17 cellular contexts compared by ENCODE assay signal in the genomic region with DNA sequence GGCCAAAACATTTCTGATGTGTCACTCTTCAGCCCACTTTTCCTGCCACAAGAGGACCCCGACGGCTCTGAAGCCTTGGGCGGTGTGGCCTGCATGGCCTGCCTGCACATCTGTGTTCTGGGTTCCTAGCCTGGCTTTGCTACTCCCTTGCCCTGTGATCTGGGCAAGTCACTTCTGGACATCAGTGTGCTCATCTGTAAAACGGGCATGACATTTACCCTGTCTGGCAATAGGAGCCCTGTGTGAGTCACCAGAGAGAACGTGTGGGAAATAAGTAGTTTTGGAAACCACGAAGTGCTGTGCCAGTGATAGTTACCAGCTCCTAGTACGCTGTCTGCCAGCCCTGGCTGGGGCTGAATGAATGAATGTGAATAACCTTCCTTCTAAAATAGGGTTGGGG.
A peak's percentile ranks its signal among the peaks of the same experiment; 100 is the strongest.
DNase-seq lines count a peak whose midpoint lies in the region; ATAC-seq and TF ChIP-seq lines count a peak whose summit lies in the region.
"Had no signal": no experiment of that assay in that cellular context is flagged by ENCODE, and none has a peak within 500 bp of the region (broad histone marks: within the 10 kb centered on the region; RNA-seq: fewer than 3 reads in every experiment).

No MANE protein-coding gene starts in this region.

- peak overlapping the region; percentile 14 for H3K27ac ChIP-seq in fibroblast of lung (ENCODE audit: insufficient read depth, low read length)
- H3K27ac ChIP-seq in smooth muscle cell (ENCODE audit: low read depth): peak overlapping the region; percentile 87
- H3K27ac ChIP-seq: colonic mucosa, gastrocnemius medialis, vagina had no signal

- H2AFZ ChIP-seq in fibroblast of lung (ENCODE audit: low read length): no peak overlapping the region
- no peak overlapping the region for H2AFZ ChIP-seq in smooth muscle cell (ENCODE audit: low read depth)

- peaks cover 61% of the 10 kb centered on the region for H3K4me1 Mint-ChIP-seq in activated naive CD8-positive, alpha-beta T cell treated with anti-CD3 and anti-CD28 coated beads, Interleukin-2, amount 10 ng/mL, durations not matched to agents 7 days and 5 days
- H3K4me1 Mint-ChIP-seq in activated naive CD8-positive, alpha-beta T cell treated with anti-CD3 and anti-CD28 coated beads for 36 hours: peaks cover 17% of the 10 kb centered on the region
- H3K4me1 Mint-ChIP-seq: stimulated activated naive B cell treated with anti-CD40 and anti-IgM and Interleukin-4, amounts not matched to agents 10 μg/mL and 1 μg/mL and 100 μg/mL, for 72 hours had no signal

- H3K9ac ChIP-seq in fibroblast of lung (ENCODE audit: insufficient read depth, low read length): no peak overlapping the region
- no peak overlapping the region for H3K9ac ChIP-seq in smooth muscle cell (ENCODE audit: low read depth)

- no peaks in the 10 kb centered on the region for H3F3A ChIP-seq in smooth muscle cell (ENCODE audit: low read depth)

- peak overlapping the region; percentile 91 for H3K27ac Mint-ChIP-seq in activated naive CD8-positive, alpha-beta T cell treated with anti-CD3 and anti-CD28 coated beads, Interleukin-2, amount 10 ng/mL, durations not matched to agents 7 days and 5 days
- H3K27ac Mint-ChIP-seq in activated naive CD8-positive, alpha-beta T cell treated with anti-CD3 and anti-CD28 coated beads for 36 hours: no peak overlapping the region
- H3K27ac Mint-ChIP-seq: stimulated activated naive B cell treated with anti-CD40 and anti-IgM and Interleukin-4, amounts not matched to agents 10 μg/mL and 1 μg/mL and 100 μg/mL, for 72 hours had no signal

- H3K36me3 ChIP-seq in fibroblast of lung (ENCODE audit: control insufficient read depth, insufficient read depth, low read length) (no peaks in the 10 kb centered on the region), smooth muscle cell (ENCODE audit: low read depth) (no peaks in the 10 kb centered on the region)
- H3K36me3 ChIP-seq: colonic mucosa, gastrocnemius medialis, vagina had no signal

- no peak for DNase-seq in activated naive CD8-positive, alpha-beta T cell treated with anti-CD3 and anti-CD28 coated beads, Interleukin-2, amount 10 ng/mL, durations not matched to agents 7 days and 5 days
- DNase-seq in activated naive CD8-positive, alpha-beta T cell treated with anti-CD3 and anti-CD28 coated beads for 36 hours: no peak
- DNase-seq in SW480 (ENCODE audit: low spot score) (peak; percentile 51), fibroblast of lung (ENCODE audit: low read depth in 2 of 2) (peak; percentile 58 to 65), smooth muscle cell (lab: John Stamatoyannopoulos, UW; ENCODE audit: unreplicated experiment) (no peak), NCI-H510A (lab: John Stamatoyannopoulos, UW) (no peak)
- DNase-seq: activated naive CD4-positive, alpha-beta T cell treated with anti-CD3 and anti-CD28 coated beads, Interleukin-2, amount 10 ng/mL, durations not matched to agents 7 days and 5 days; colonic mucosa; gastrocnemius medialis; kidney; NCI-H1048; NCI-H2227 treated with DMSO at 0.1 percent for 48 hours; stimulated activated CD4-positive, alpha-beta T cell treated with anti-CD3 and anti-CD28 coated beads, Interleukin-2, amount 100 ng/mL, for 48 hours; stimulated activated naive B cell treated with anti-CD40 and anti-IgM and Interleukin-4, amounts not matched to agents 10 μg/mL and 1 μg/mL and 100 μg/mL, for 72 hours had no signal

- H3K4me3 Mint-ChIP-seq in activated naive CD8-positive, alpha-beta T cell treated with anti-CD3 and anti-CD28 coated beads, Interleukin-2, amount 10 ng/mL, durations not matched to agents 7 days and 5 days: no peak overlapping the region
- no peak overlapping the region for H3K4me3 Mint-ChIP-seq in activated naive CD8-positive, alpha-beta T cell treated with anti-CD3 and anti-CD28 coated beads for 36 hours
- H3K4me3 Mint-ChIP-seq: activated naive CD4-positive, alpha-beta T cell treated with anti-CD3 and anti-CD28 coated beads, Interleukin-2, amount 10 ng/mL, durations not matched to agents 7 days and 5 days; stimulated activated naive B cell treated with anti-CD40 and anti-IgM and Interleukin-4, amounts not matched to agents 10 μg/mL and 1 μg/mL and 100 μg/mL, for 72 hours had no signal

- no peak for TF ChIP-seq POLR2A in GM18505 (IDR thresholded peaks at IDR 0.05; ENCODE audit: borderline replicate concordance, extremely low read depth, insufficient read depth, insufficient read length)

- peaks cover 3% of the 10 kb centered on the region for H3K36me3 Mint-ChIP-seq in activated naive CD8-positive, alpha-beta T cell treated with anti-CD3 and anti-CD28 coated beads, Interleukin-2, amount 10 ng/mL, durations not matched to agents 7 days and 5 days
- no peaks in the 10 kb centered on the region for H3K36me3 Mint-ChIP-seq in activated naive CD8-positive, alpha-beta T cell treated with anti-CD3 and anti-CD28 coated beads for 36 hours
- H3K36me3 Mint-ChIP-seq: stimulated activated naive B cell treated with anti-CD40 and anti-IgM and Interleukin-4, amounts not matched to agents 10 μg/mL and 1 μg/mL and 100 μg/mL, for 72 hours had no signal

- H3K4me1 ChIP-seq in fibroblast of lung (ENCODE audit: control insufficient read depth, extremely low read depth, insufficient read depth, low read length) (peaks cover 20% of the 10 kb centered on the region), smooth muscle cell (ENCODE audit: low read depth) (peaks cover 15% of the 10 kb centered on the region)
- H3K4me1 ChIP-seq: colonic mucosa, gastrocnemius medialis, vagina had no signal

- no peaks in the 10 kb centered on the region for H4K20me1 ChIP-seq in fibroblast of lung (ENCODE audit: control insufficient read depth, extremely low read depth, insufficient read depth, low read length)
- no peaks in the 10 kb centered on the region for H4K20me1 ChIP-seq in smooth muscle cell (ENCODE audit: low read depth)

- H3K27me3 Mint-ChIP-seq in activated naive CD8-positive, alpha-beta T cell treated with anti-CD3 and anti-CD28 coated beads, Interleukin-2, amount 10 ng/mL, durations not matched to agents 7 days and 5 days: peaks cover 5% of the 10 kb centered on the region
- peaks cover 9% of the 10 kb centered on the region for H3K27me3 Mint-ChIP-seq in activated naive CD8-positive, alpha-beta T cell treated with anti-CD3 and anti-CD28 coated beads for 36 hours

- TF ChIP-seq CTCF in fibroblast of lung (conservative IDR thresholded peaks at IDR 0.05 in 1 of 2, IDR thresholded peaks at IDR 0.05 in 1 of 2; ENCODE audit: low read depth in 1 of 2, low read length in 2 of 2) (no peak), smooth muscle cell (IDR thresholded peaks at IDR 0.05; ENCODE audit: borderline replicate concordance, insufficient read depth, poor library complexity, severe bottlenecking) (no peak)

- H3K79me2 ChIP-seq in fibroblast of lung (ENCODE audit: control insufficient read depth, insufficient read depth, low read length): no peaks in the 10 kb centered on the region
- H3K79me2 ChIP-seq in smooth muscle cell (ENCODE audit: low read depth): no peaks in the 10 kb centered on the region

- ATAC-seq in activated naive CD8-positive, alpha-beta T cell treated with anti-CD3 and anti-CD28 coated beads, Interleukin-2, amount 10 ng/mL, durations not matched to agents 7 days and 5 days (ENCODE audit: low read depth): no peak
- ATAC-seq in HG02610 (IDR thresholded peaks at IDR 0.05; ENCODE audit: unreplicated experiment): no peak
- ATAC-seq in GM18505 (IDR thresholded peaks at IDR 0.05; ENCODE audit: unreplicated experiment): no peak
- ATAC-seq: gastrocnemius medialis; stimulated activated naive B cell treated with anti-CD40 and anti-IgM and Interleukin-4, amounts not matched to agents 10 μg/mL and 1 μg/mL and 100 μg/mL, for 72 hours had no signal

- POLR2A ChIA-PET in activated naive CD8-positive, alpha-beta T cell treated with anti-CD3 and anti-CD28 coated beads, Interleukin-2, amount 10 ng/mL, durations not matched to agents 7 days and 5 days (lab: Charles Lee): no interaction called here

- H3K27me3 ChIP-seq in fibroblast of lung (ENCODE audit: control insufficient read depth, insufficient read depth, low read length): no peaks in the 10 kb centered on the region
- no peaks in the 10 kb centered on the region for H3K27me3 ChIP-seq in smooth muscle cell (ENCODE audit: low read depth)
- H3K27me3 ChIP-seq: colonic mucosa, gastrocnemius medialis, vagina had no signal

- H3K9me3 ChIP-seq in fibroblast of lung (ENCODE audit: control insufficient read depth, insufficient read depth, low read depth, low read length): no peaks in the 10 kb centered on the region
- H3K9me3 ChIP-seq in smooth muscle cell (replicated peaks; ENCODE audit: low read depth): no peaks in the 10 kb centered on the region
- H3K9me3 ChIP-seq: colonic mucosa, gastrocnemius medialis, vagina had no signal

- H3K9me3 Mint-ChIP-seq in activated naive CD8-positive, alpha-beta T cell treated with anti-CD3 and anti-CD28 coated beads, Interleukin-2, amount 10 ng/mL, durations not matched to agents 7 days and 5 days: no peaks in the 10 kb centered on the region
- H3K9me3 Mint-ChIP-seq in activated naive CD8-positive, alpha-beta T cell treated with anti-CD3 and anti-CD28 coated beads for 36 hours: no peaks in the 10 kb centered on the region
- H3K9me3 Mint-ChIP-seq: activated naive CD4-positive, alpha-beta T cell treated with anti-CD3 and anti-CD28 coated beads, Interleukin-2, amount 10 ng/mL, durations not matched to agents 7 days and 5 days; stimulated activated naive B cell treated with anti-CD40 and anti-IgM and Interleukin-4, amounts not matched to agents 10 μg/mL and 1 μg/mL and 100 μg/mL, for 72 hours had no signal

- 58% methylated on average over 7 of the region's 7 CpGs for WGBS in smooth muscle cell (ENCODE audit: low lambda C conversion rate)

- H3K4me3 ChIP-seq in fibroblast of lung (replicated peaks in 1 of 4; ENCODE audit: control extremely low read depth in 1 of 4, insufficient read depth in 1 of 4, low read depth in 3 of 4, low read length in 4 of 4) (no peak overlapping the region), smooth muscle cell (no peak overlapping the region)
- H3K4me3 ChIP-seq: colonic mucosa, gastrocnemius medialis, vagina had no signal

- no peak overlapping the region for H3K4me2 ChIP-seq in fibroblast of lung (ENCODE audit: extremely low read depth, insufficient read depth, low read length)
- H3K4me2 ChIP-seq in smooth muscle cell: peak overlapping the region; percentile 68

Comparison
In these comparisons a context has a peak if more than half of its experiments do, and no peak if none do; other contexts are left out.
1. DNase-seq: peak in SW480 (single experiment) and fibroblast of lung (2 of 2); none in activated naive CD8-positive, alpha-beta T cell treated with anti-CD3 and anti-CD28 coated beads, Interleukin-2, amount 10 ng/mL, durations not matched to agents 7 days and 5 days (single experiment), activated naive CD8-positive, alpha-beta T cell treated with anti-CD3 and anti-CD28 coated beads for 36 hours (single experiment), smooth muscle cell (single experiment) and NCI-H510A (single experiment).